Comparison of ENCODE assay signal across 8 cellular contexts in the genomic region with DNA sequence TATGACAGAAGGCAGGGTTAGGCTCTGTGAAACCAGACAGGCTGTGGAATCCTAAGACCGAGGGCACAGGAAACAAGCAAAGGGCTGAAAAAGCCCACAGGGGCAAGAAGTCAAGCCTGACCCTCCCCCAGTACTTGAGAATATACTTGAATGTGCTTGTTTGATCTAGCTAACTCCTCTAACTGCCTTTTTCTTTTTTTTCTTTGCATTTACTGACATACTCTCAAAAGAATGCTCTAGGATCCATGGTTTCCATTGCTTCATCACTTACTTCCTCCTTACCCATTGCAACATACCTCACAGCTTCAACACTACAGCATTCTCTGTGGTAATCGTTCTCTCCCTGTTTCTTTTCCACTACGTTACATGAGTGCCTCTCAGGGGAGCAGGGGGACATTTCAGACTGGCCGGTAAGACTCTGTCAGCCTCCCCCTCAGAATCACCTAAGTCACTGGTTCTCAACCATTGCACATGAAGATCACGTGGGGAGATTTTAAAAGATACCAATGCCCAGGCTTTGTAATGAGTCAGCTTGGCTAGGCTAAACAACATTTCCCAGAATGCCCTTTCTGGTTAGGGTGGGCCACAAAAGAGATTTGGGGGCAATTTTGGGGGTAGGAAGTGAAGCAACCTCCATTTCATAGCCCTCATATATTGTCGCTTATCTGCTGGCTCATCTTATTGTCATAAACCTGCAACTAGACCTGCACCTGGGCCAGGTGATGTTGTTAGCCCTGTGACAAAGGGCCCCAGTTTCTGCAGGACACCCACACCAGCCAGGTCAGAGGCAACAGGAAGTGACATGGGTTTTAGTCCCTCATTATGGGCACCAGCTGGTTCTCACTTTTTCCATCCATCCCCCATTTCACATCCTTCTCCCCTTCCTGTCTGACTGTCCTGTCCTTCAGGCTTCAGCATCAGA. TPM values are rescaled to one million over a fixed set of nuclear protein-coding genes. Genes with fewer than 3 reads are reported as not detected.
DNase-seq lines count a peak whose midpoint lies in the region; ATAC-seq, FAIRE-seq and TF ChIP-seq lines count a peak whose summit lies in the region.

No MANE protein-coding gene starts in this region.

- ATAC-seq in GM18867 (IDR thresholded peaks at IDR 0.05; ENCODE audit: unreplicated experiment) = peak; percentile 42

- H3K4me2 ChIP-seq in skeletal muscle satellite cell (ENCODE audit: low read length) = peak overlapping the region; percentile 60

- no peaks in the 10 kb centered on the region for H3K9me3 ChIP-seq in skeletal muscle satellite cell (replicated peaks; ENCODE audit: low read length)

- H3K36me3 ChIP-seq in skeletal muscle satellite cell (ENCODE audit: insufficient read depth, low read length) = no peaks in the 10 kb centered on the region

- no peaks in the 10 kb centered on the region for H3K27me3 ChIP-seq in skeletal muscle satellite cell (ENCODE audit: control insufficient read depth, insufficient read depth, low read length)

- peaks cover 15% of the 10 kb centered on the region for H3K4me1 ChIP-seq in skeletal muscle satellite cell (ENCODE audit: control insufficient read depth, insufficient read depth, low read length)

- no peak for TF ChIP-seq CTCF in WI38 (IDR thresholded peaks at IDR 0.05; ENCODE audit: low read depth, low read length)
- TF ChIP-seq CTCF in D721Med (IDR thresholded peaks at IDR 0.05; ENCODE audit: insufficient read depth, missing control alignments) = no peak

- H3K9ac ChIP-seq in skeletal muscle satellite cell (ENCODE audit: low read depth, low read length) = peak overlapping the region; percentile 70

- no peak for FAIRE-seq in D721Med (lab: Jason Lieb, UNC)

- peak; percentile 68 for DNase-seq in AG08396 (ENCODE audit: low spot score)
- DNase-seq in HPDE6-E6E7 (ENCODE audit: extremely low spot score) = peak; percentile 62
- peak; percentile 97 for DNase-seq in fibroblast of peridontal ligament (ENCODE audit: extremely low read depth)
- DNase-seq in D721Med (ENCODE audit: insufficient read length, low spot score) = no peak
- DNase-seq in iPS-NIHi11 (ENCODE audit: low spot score) = no peak

- H3K4me3 ChIP-seq in WI38 (ENCODE audit: low read depth, low read length) = peak overlapping the region; percentile 37
- H3K4me3 ChIP-seq in skeletal muscle satellite cell (ENCODE audit: low read length) = peak overlapping the region; percentile 34

RNA-seq across cellular contexts. Expression of a gene that starts 24.6 kb away (rescaled TPM):
- total RNA-seq in skeletal muscle satellite cell (2012; rRNA removed) = 95.7 and 122 TPM in 2 replicates

Comparison
In these comparisons a context has a peak if more than half of its experiments do, and no peak if none do; other contexts are left out.
1. DNase-seq: peak in AG08396 (single experiment), HPDE6-E6E7 (single experiment) and fibroblast of peridontal ligament (single experiment); none in D721Med (single experiment) and iPS-NIHi11 (single experiment).